Comparison of ENCODE assay signal across 32 cellular contexts in genomic region chr5:18067615-18068014, GRCh38.
"Had no signal": no experiment of that assay in that cellular context is flagged by ENCODE, and none has a peak within 500 bp of the region (broad histone marks: within the 10 kb centered on the region; RNA-seq: fewer than 3 reads in every experiment).

No MANE protein-coding gene starts in this region.

- H3K9me3 Mint-ChIP-seq: activated B cell treated with CpG ODN at 0.5 μM for 24 hours; activated CD4-positive, alpha-beta T cell treated with anti-CD3 and anti-CD28 coated beads, Interleukin-2, amount 10 ng/mL, durations not matched to agents 24 days and 14 days; activated naive CD8-positive, alpha-beta T cell treated with anti-CD3 and anti-CD28 coated beads, Interleukin-2, amount 10 ng/mL, durations not matched to agents 7 days and 5 days; brain had no signal

- H3K36me3 Mint-ChIP-seq: activated CD8-positive, alpha-beta memory T cell treated with anti-CD3 and anti-CD28 coated beads, Interleukin-2, amount 10 ng/mL, durations not matched to agents 7 days and 5 days; activated naive CD4-positive, alpha-beta T cell treated with anti-CD3 and anti-CD28 coated beads, Interleukin-2, amount 10 ng/mL, durations not matched to agents 7 days and 5 days; activated naive CD4-positive, alpha-beta T cell treated with anti-CD3 and anti-CD28 coated beads, Interleukin-2, amount 50 U/mL, for 24 hours; activated naive CD8-positive, alpha-beta T cell; activated naive CD8-positive, alpha-beta T cell treated with anti-CD3 and anti-CD28 coated beads, Interleukin-2, amount 10 ng/mL, durations not matched to agents 7 days and 5 days; brain had no signal

- H3K4me3 Mint-ChIP-seq: activated B cell treated with CpG ODN at 0.5 μM for 24 hours; activated CD4-positive, alpha-beta memory T cell treated with anti-CD3 and anti-CD28 coated beads, Interleukin-2, amount 10 ng/mL, durations not matched to agents 7 days and 5 days; activated CD4-positive, alpha-beta T cell treated with anti-CD3 and anti-CD28 coated beads, Interleukin-2, amount 10 ng/mL, durations not matched to agents 24 days and 14 days; activated CD8-positive, alpha-beta memory T cell treated with anti-CD3 and anti-CD28 coated beads, Interleukin-2, amount 10 ng/mL, durations not matched to agents 7 days and 5 days; activated CD8-positive, alpha-beta T cell treated with anti-CD3 and anti-CD28 coated beads, Interleukin-2, amount 10 ng/mL, durations not matched to agents 7 days and 5 days; activated naive CD4-positive, alpha-beta T cell treated with anti-CD3 and anti-CD28 coated beads, Interleukin-2, amount 10 ng/mL, durations not matched to agents 7 days and 5 days; activated naive CD4-positive, alpha-beta T cell treated with anti-CD3 and anti-CD28 coated beads, Interleukin-2, amount 50 U/mL, for 24 hours; activated naive CD8-positive, alpha-beta T cell; activated naive CD8-positive, alpha-beta T cell treated with anti-CD3 and anti-CD28 coated beads, Interleukin-2, amount 10 ng/mL, durations not matched to agents 7 days and 5 days; activated naive CD8-positive, alpha-beta T cell treated with anti-CD3 and anti-CD28 coated beads, Interleukin-2, amount 50 U/mL, for 24 hours; activated T-cell treated with anti-CD3 and anti-CD28 coated beads, Interleukin-2, amount 50 U/mL, for 24 hours; brain; central memory CD8-positive, alpha-beta T cell; T-helper 1 cell treated with Interleukin-12 subunit alpha and Interleukin-12 subunit beta and Interleukin-4 antibody, amounts not matched to agents 30 μg/mL and 1 μg/mL, for 36 hours; T-helper 2 cell treated with Interferon-gamma antibody and Interleukin-4, amounts not matched to agents 5 μg/mL and 100 μg/mL, for 36 hours had no signal

- H3K27me3 Mint-ChIP-seq: activated B cell treated with CpG ODN at 0.5 μM for 24 hours; activated CD4-positive, alpha-beta memory T cell treated with anti-CD3 and anti-CD28 coated beads, Interleukin-2, amount 10 ng/mL, durations not matched to agents 7 days and 5 days; activated CD4-positive, alpha-beta T cell treated with anti-CD3 and anti-CD28 coated beads, Interleukin-2, amount 10 ng/mL, durations not matched to agents 24 days and 14 days; activated CD8-positive, alpha-beta memory T cell treated with anti-CD3 and anti-CD28 coated beads, Interleukin-2, amount 10 ng/mL, durations not matched to agents 7 days and 5 days; activated naive CD4-positive, alpha-beta T cell treated with anti-CD3 and anti-CD28 coated beads, Interleukin-2, amount 10 ng/mL, durations not matched to agents 7 days and 5 days; activated naive CD4-positive, alpha-beta T cell treated with anti-CD3 and anti-CD28 coated beads, Interleukin-2, amount 50 U/mL, for 24 hours; activated naive CD8-positive, alpha-beta T cell; activated naive CD8-positive, alpha-beta T cell treated with anti-CD3 and anti-CD28 coated beads, Interleukin-2, amount 10 ng/mL, durations not matched to agents 7 days and 5 days; activated naive CD8-positive, alpha-beta T cell treated with anti-CD3 and anti-CD28 coated beads, Interleukin-2, amount 50 U/mL, for 24 hours; activated T-cell treated with anti-CD3 and anti-CD28 coated beads, Interleukin-2, amount 50 U/mL, for 24 hours; brain; central memory CD8-positive, alpha-beta T cell had no signal

- H3K4me1 Mint-ChIP-seq: activated B cell treated with CpG ODN at 0.5 μM for 24 hours; activated CD4-positive, alpha-beta memory T cell treated with anti-CD3 and anti-CD28 coated beads, Interleukin-2, amount 10 ng/mL, durations not matched to agents 7 days and 5 days; activated CD4-positive, alpha-beta T cell treated with anti-CD3 and anti-CD28 coated beads, Interleukin-2, amount 10 ng/mL, durations not matched to agents 24 days and 14 days; activated CD8-positive, alpha-beta memory T cell treated with anti-CD3 and anti-CD28 coated beads, Interleukin-2, amount 10 ng/mL, durations not matched to agents 7 days and 5 days; activated naive CD4-positive, alpha-beta T cell treated with anti-CD3 and anti-CD28 coated beads, Interleukin-2, amount 10 ng/mL, durations not matched to agents 7 days and 5 days; activated naive CD4-positive, alpha-beta T cell treated with anti-CD3 and anti-CD28 coated beads, Interleukin-2, amount 50 U/mL, for 24 hours; activated naive CD8-positive, alpha-beta T cell treated with anti-CD3 and anti-CD28 coated beads, Interleukin-2, amount 10 ng/mL, durations not matched to agents 7 days and 5 days; activated naive CD8-positive, alpha-beta T cell treated with anti-CD3 and anti-CD28 coated beads, Interleukin-2, amount 50 U/mL, for 24 hours; central memory CD8-positive, alpha-beta T cell had no signal

- H3K27ac Mint-ChIP-seq: activated B cell treated with CpG ODN at 0.5 μM for 24 hours; activated CD4-positive, alpha-beta memory T cell treated with anti-CD3 and anti-CD28 coated beads, Interleukin-2, amount 10 ng/mL, durations not matched to agents 7 days and 5 days; activated CD4-positive, alpha-beta T cell treated with anti-CD3 and anti-CD28 coated beads, Interleukin-2, amount 10 ng/mL, durations not matched to agents 24 days and 14 days; activated CD8-positive, alpha-beta memory T cell treated with anti-CD3 and anti-CD28 coated beads, Interleukin-2, amount 10 ng/mL, durations not matched to agents 7 days and 5 days; activated CD8-positive, alpha-beta T cell treated with anti-CD3 and anti-CD28 coated beads, Interleukin-2, amount 10 ng/mL, durations not matched to agents 7 days and 5 days; activated naive CD4-positive, alpha-beta T cell treated with anti-CD3 and anti-CD28 coated beads, Interleukin-2, amount 10 ng/mL, durations not matched to agents 7 days and 5 days; activated naive CD4-positive, alpha-beta T cell treated with anti-CD3 and anti-CD28 coated beads, Interleukin-2, amount 50 U/mL, for 24 hours; activated naive CD8-positive, alpha-beta T cell; activated naive CD8-positive, alpha-beta T cell treated with anti-CD3 and anti-CD28 coated beads, Interleukin-2, amount 10 ng/mL, durations not matched to agents 7 days and 5 days; activated naive CD8-positive, alpha-beta T cell treated with anti-CD3 and anti-CD28 coated beads, Interleukin-2, amount 50 U/mL, for 24 hours; activated T-cell treated with anti-CD3 and anti-CD28 coated beads, Interleukin-2, amount 50 U/mL, for 24 hours; activated T-helper 2 cell treated with anti-CD3 and anti-CD28 coated beads, Interferon-gamma antibody, Interleukin-2, Interleukin-4, amounts not matched to agents 10 μg/mL and 5 μg/mL and 100 μg/mL, durations not matched to agents 14 hours and 24 hours and 36 hours; brain; T-helper 1 cell treated with Interleukin-12 subunit alpha and Interleukin-12 subunit beta and Interleukin-4 antibody, amounts not matched to agents 30 μg/mL and 1 μg/mL, for 36 hours; T-helper 2 cell treated with Interferon-gamma antibody and Interleukin-4, amounts not matched to agents 5 μg/mL and 100 μg/mL, for 36 hours had no signal

- DNase-seq: activated B cell treated with CpG ODN at 0.5 μM for 24 hours; activated CD4-positive, alpha-beta memory T cell treated with anti-CD3 and anti-CD28 coated beads, Interleukin-2, amount 10 ng/mL, durations not matched to agents 7 days and 5 days; activated CD4-positive, alpha-beta T cell treated with anti-CD3 and anti-CD28 coated beads for 4 hours; activated CD4-positive, alpha-beta T cell treated with anti-CD3 and anti-CD28 coated beads, Interleukin-2, amount 10 ng/mL, durations not matched to agents 24 days and 14 days; activated CD4-positive, alpha-beta T cell treated with anti-CD3 and anti-CD28 coated beads, Interleukin-2, amount 50 U/mL, for 1 hour; activated CD4-positive, alpha-beta T cell treated with anti-CD3 and anti-CD28 coated beads, Interleukin-2, amount 50 U/mL, for 48 hours; activated CD4-positive, CD25-positive, alpha-beta regulatory T cell treated with anti-CD3 and anti-CD28 coated beads, Interleukin-2, amount 50 U/mL, for 72 hours; activated CD8-positive, alpha-beta memory T cell treated with anti-CD3 and anti-CD28 coated beads for 24 hours; activated CD8-positive, alpha-beta memory T cell treated with anti-CD3 and anti-CD28 coated beads, Interleukin-2, amount 10 ng/mL, durations not matched to agents 7 days and 5 days; activated CD8-positive, alpha-beta memory T cell treated with anti-CD3 and anti-CD28 coated beads, Interleukin-2, amount 50 U/mL, for 48 hours; activated CD8-positive, alpha-beta T cell treated with anti-CD3 and anti-CD28 coated beads, Interleukin-2, amount 10 ng/mL, durations not matched to agents 7 days and 5 days; activated effector memory CD4-positive, alpha-beta T cell treated with Interleukin-2 at 50 U/mL for 16 hours; activated gamma-delta T cell; activated naive CD4-positive, alpha-beta T cell treated with anti-CD3 and anti-CD28 coated beads, Interleukin-2, amount 10 ng/mL, durations not matched to agents 7 days and 5 days; activated naive CD4-positive, alpha-beta T cell treated with Interleukin-2 at 50 U/mL for 16 hours; activated naive CD8-positive, alpha-beta T cell treated with anti-CD3 and anti-CD28 coated beads, Interleukin-2, amount 10 ng/mL, durations not matched to agents 7 days and 5 days; activated naive CD8-positive, alpha-beta T cell treated with anti-CD3 and anti-CD28 coated beads, Interleukin-2, amount 50 U/mL, for 24 hours; activated T-cell treated with anti-CD3 and anti-CD28 coated beads, Interleukin-2, amount 50 U/mL, for 24 hours; activated T-cell treated with anti-CD3 and anti-CD28 coated beads, Interleukin-2, amount 50 U/mL, for 48 hours; amygdala; anterior cingulate cortex; caudate nucleus; cerebellar nuclear complex; T-helper 2 cell; T-helper 9 cell had no signal
